Comparison of ENCODE assay signal across 21 cellular contexts in the genomic region with DNA sequence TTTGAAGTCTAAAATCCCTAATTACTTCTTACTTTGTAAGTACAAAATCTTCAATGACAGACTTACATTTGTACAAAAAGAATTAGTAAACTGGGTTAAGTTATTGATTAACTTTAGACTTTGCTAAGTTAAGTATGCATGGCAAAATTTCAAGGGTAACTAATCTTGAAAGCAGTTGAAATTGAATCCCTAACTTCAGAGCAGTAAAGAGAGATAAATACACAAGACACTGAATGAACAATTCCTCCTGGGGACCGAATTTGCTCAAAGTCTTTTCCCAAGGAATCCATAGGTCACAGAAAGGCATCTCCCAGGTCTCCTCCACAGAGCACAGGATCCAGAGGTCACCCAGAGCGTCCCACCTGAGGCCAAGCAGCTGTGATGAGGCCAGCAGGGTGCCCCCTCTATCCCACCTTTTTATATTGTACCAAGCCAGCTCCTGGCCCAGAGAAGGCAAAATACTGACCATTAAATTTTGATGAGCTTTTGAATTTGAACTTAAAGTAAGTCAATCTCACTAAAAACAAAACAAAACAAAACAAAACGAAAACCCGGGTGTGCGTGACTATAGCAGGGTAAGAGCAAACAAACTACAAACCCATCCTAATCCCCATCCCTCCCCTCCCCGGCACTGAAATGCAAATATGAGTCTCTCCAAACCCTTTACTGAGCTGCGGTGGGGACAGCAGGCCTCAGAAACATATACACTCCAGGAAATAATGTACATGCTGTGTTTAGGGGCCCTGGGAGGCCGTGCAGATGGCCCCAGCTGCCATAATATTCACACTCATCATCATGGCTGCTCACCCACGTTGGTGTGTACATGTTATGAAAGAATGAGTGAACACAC. TPM values are rescaled to one million over a fixed set of nuclear protein-coding genes. Genes with fewer than 3 reads are reported as not detected.
A peak's percentile ranks its signal among the peaks of the same experiment; 100 is the strongest.
DNase-seq lines count a peak whose midpoint lies in the region; ATAC-seq, FAIRE-seq and TF ChIP-seq lines count a peak whose summit lies in the region.
"Had no signal": no experiment of that assay in that cellular context is flagged by ENCODE, and none has a peak within 500 bp of the region (broad histone marks: within the 10 kb centered on the region; RNA-seq: fewer than 3 reads in every experiment).

No MANE protein-coding gene starts in this region.

- H3K27ac Mint-ChIP-seq in activated CD4-positive, alpha-beta T cell treated with anti-CD3 and anti-CD28 coated beads, Interleukin-2, amount 10 ng/mL, durations not matched to agents 7 days and 5 days, result peak overlapping the region; percentile 52

- H3K79me2 ChIP-seq in smooth muscle cell (ENCODE audit: low read depth), result no peaks in the 10 kb centered on the region

- peaks cover 5% of the 10 kb centered on the region for H4K20me1 ChIP-seq in smooth muscle cell (ENCODE audit: low read depth)

- H3K4me3 Mint-ChIP-seq in activated CD4-positive, alpha-beta T cell treated with anti-CD3 and anti-CD28 coated beads, Interleukin-2, amount 10 ng/mL, durations not matched to agents 7 days and 5 days, result no peak overlapping the region

- peaks cover 81% of the 10 kb centered on the region for H3K27me3 Mint-ChIP-seq in activated CD4-positive, alpha-beta T cell treated with anti-CD3 and anti-CD28 coated beads, Interleukin-2, amount 10 ng/mL, durations not matched to agents 7 days and 5 days

- POLR2A ChIA-PET in activated CD4-positive, alpha-beta T cell treated with anti-CD3 and anti-CD28 coated beads, Interleukin-2, amount 10 ng/mL, durations not matched to agents 7 days and 5 days (lab: Charles Lee), result no interaction called here

- no peak for TF ChIP-seq CTCF in bronchial epithelial cell (IDR thresholded peaks at IDR 0.05; ENCODE audit: insufficient read depth, low read length, severe bottlenecking)
- TF ChIP-seq CTCF in smooth muscle cell (IDR thresholded peaks at IDR 0.05; ENCODE audit: borderline replicate concordance, insufficient read depth, poor library complexity, severe bottlenecking), result no peak

- H3K9me3 Mint-ChIP-seq in activated CD4-positive, alpha-beta T cell treated with anti-CD3 and anti-CD28 coated beads, Interleukin-2, amount 10 ng/mL, durations not matched to agents 7 days and 5 days, result no peaks in the 10 kb centered on the region

- H3K4me1 Mint-ChIP-seq in activated CD4-positive, alpha-beta T cell treated with anti-CD3 and anti-CD28 coated beads, Interleukin-2, amount 10 ng/mL, durations not matched to agents 7 days and 5 days, result peaks cover 30% of the 10 kb centered on the region

- no peak overlapping the region for H3K4me3 ChIP-seq in bronchial epithelial cell (ENCODE audit: low read depth, low read length)
- no peak overlapping the region for H3K4me3 ChIP-seq in smooth muscle cell
- H3K4me3 ChIP-seq: dorsolateral prefrontal cortex, GM23248, right atrium auricular region had no signal

- peak; percentile 66 for FAIRE-seq in bronchial epithelial cell (lab: Jason Lieb, UNC)

- H2AFZ ChIP-seq in smooth muscle cell (ENCODE audit: low read depth), result no peak overlapping the region
- H2AFZ ChIP-seq: GM23248 had no signal

- H3K9ac ChIP-seq in smooth muscle cell (ENCODE audit: low read depth), result no peak overlapping the region
- H3K9ac ChIP-seq: GM23248 had no signal

- WGBS in smooth muscle cell (ENCODE audit: low lambda C conversion rate), result 46% methylated on average over 9 of the region's 9 CpGs

- H3K36me3 ChIP-seq in bronchial epithelial cell (ENCODE audit: control insufficient read depth, insufficient read depth, low read length) (no peaks in the 10 kb centered on the region), smooth muscle cell (ENCODE audit: low read depth) (no peaks in the 10 kb centered on the region)
- H3K36me3 ChIP-seq: BE2C, right atrium auricular region had no signal

- CTCF ChIA-PET in activated CD4-positive, alpha-beta T cell treated with anti-CD3 and anti-CD28 coated beads, Interleukin-2, amount 10 ng/mL, durations not matched to agents 7 days and 5 days (lab: Charles Lee), result no interaction called here

- ATAC-seq in left lobe of liver, result peak; percentile 50

- H3K4me2 ChIP-seq in smooth muscle cell, result peak overlapping the region; percentile 50

- peaks cover 22% of the 10 kb centered on the region for H3K4me1 ChIP-seq in smooth muscle cell (ENCODE audit: low read depth)
- H3K4me1 ChIP-seq: BE2C had no signal

- no peak for DNase-seq in activated CD4-positive, alpha-beta T cell treated with anti-CD3 and anti-CD28 coated beads, Interleukin-2, amount 10 ng/mL, durations not matched to agents 7 days and 5 days
- DNase-seq in activated CD4-positive, alpha-beta T cell treated with anti-CD3 and anti-CD28 coated beads, Interleukin-2, amount 50 U/mL, for 4 hours, result no peak
- DNase-seq in bronchial epithelial cell (ENCODE audit: low read depth), result no peak
- no peak for DNase-seq in left lobe of liver (ENCODE audit: low spot score)
- DNase-seq in smooth muscle cell (lab: John Stamatoyannopoulos, UW; ENCODE audit: unreplicated experiment), result no peak
- no peak for DNase-seq in NCI-H1436 (lab: John Stamatoyannopoulos, UW)
- no peak for DNase-seq in stimulated activated CD4-positive, alpha-beta T cell treated with anti-CD3 and anti-CD28 coated beads, Interleukin-12 subunit alpha, Interleukin-12 subunit beta, amount 100 ng/mL, for 4 hours
- no peak for DNase-seq in NCI-H524 treated with DMSO at 0.1 percent for 48 hours (lab: John Stamatoyannopoulos, UW)
- DNase-seq: activated CD4-positive, alpha-beta T cell treated with anti-CD3 and anti-CD28 coated beads, Interleukin-2, amount 50 U/mL, for 48 hours; central memory CD4-positive, alpha-beta T cell; dorsolateral prefrontal cortex; erythroblast; foreskin fibroblast; mammary epithelial cell; NCI-H1105 treated with DMSO at 0.1 percent for 48 hours; stimulated activated CD4-positive, alpha-beta T cell treated with anti-CD3 and anti-CD28 coated beads, Interleukin-15, amount 100 ng/mL, for 24 hours; stimulated activated CD8-positive, alpha-beta memory T cell treated with anti-CD3 and anti-CD28 coated beads, Interleukin-4, amount 100 ng/mL, for 48 hours had no signal

- no peaks in the 10 kb centered on the region for H3K27me3 ChIP-seq in bronchial epithelial cell (ENCODE audit: control insufficient read depth, insufficient read depth, low read length)
- no peaks in the 10 kb centered on the region for H3K27me3 ChIP-seq in smooth muscle cell (ENCODE audit: low read depth)
- H3K27me3 ChIP-seq: BE2C, dorsolateral prefrontal cortex, right atrium auricular region had no signal

- peak overlapping the region; percentile 50 for H3K27ac ChIP-seq in smooth muscle cell (ENCODE audit: low read depth)
- H3K27ac ChIP-seq: GM23248, right atrium auricular region, RWPE1 had no signal

- no peaks in the 10 kb centered on the region for H3K36me3 Mint-ChIP-seq in activated CD4-positive, alpha-beta T cell treated with anti-CD3 and anti-CD28 coated beads, Interleukin-2, amount 10 ng/mL, durations not matched to agents 7 days and 5 days (ENCODE audit: low read depth)

- no peaks in the 10 kb centered on the region for H3F3A ChIP-seq in smooth muscle cell (ENCODE audit: low read depth)

- H3K9me3 ChIP-seq in smooth muscle cell (replicated peaks; ENCODE audit: low read depth), result no peaks in the 10 kb centered on the region
- H3K9me3 ChIP-seq: BE2C, right atrium auricular region had no signal

RNA-seq across cellular contexts. Expression of a gene that starts 21.1 kb away (rescaled TPM):
- under 1 TPM in 1 of 2 experiments, not detected in 1; 0.08 TPM for total RNA-seq in activated CD4-positive, alpha-beta T cell treated with anti-CD3 and anti-CD28 coated beads, Interleukin-2, amount 10 ng/mL, durations not matched to agents 7 days and 5 days
- total RNA-seq in bronchial epithelial cell, result 0.79 and 1.4 TPM in 2 replicates
- 2.7 TPM for total RNA-seq in left lobe of liver
- 3.9 and 6.4 TPM in 2 replicates for total RNA-seq in smooth muscle cell
- 4.3 and 5.3 TPM in 2 replicates for polyA plus RNA-seq in smooth muscle cell
